ENCODE assay signal across 27 cellular contexts in the genomic region with DNA sequence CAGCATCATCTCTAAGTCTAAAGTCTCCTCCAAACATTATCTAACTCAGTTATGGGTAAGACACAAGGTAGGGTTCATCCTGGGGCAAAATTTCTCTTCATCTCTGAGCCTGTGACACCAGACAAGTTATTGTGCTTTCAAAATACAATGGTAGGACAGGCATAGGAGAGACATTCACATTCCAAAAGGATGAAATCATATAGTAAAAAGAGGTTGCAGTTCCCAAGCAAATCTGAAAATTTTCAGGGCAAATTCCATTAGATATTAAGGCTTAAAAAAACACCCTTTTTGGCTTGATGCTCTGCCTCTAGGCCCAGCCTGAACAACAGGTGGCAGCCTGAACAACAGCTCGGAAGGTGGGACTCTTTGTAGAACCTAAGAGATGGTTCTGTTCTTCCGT.
A peak's percentile ranks its signal among the peaks of the same experiment; 100 is the strongest.
DNase-seq lines count a peak whose midpoint lies in the region; ATAC-seq and TF ChIP-seq lines count a peak whose summit lies in the region.
"Had no signal": no experiment of that assay in that cellular context is flagged by ENCODE, and none has a peak within 500 bp of the region (broad histone marks: within the 10 kb centered on the region; RNA-seq: fewer than 3 reads in every experiment).

No MANE protein-coding gene starts in this region.

- no peak overlapping the region for H3K4me3 Mint-ChIP-seq in activated naive CD4-positive, alpha-beta T cell treated with anti-CD3 and anti-CD28 coated beads, Interleukin-2, amount 10 ng/mL, durations not matched to agents 7 days and 5 days
- H3K4me3 Mint-ChIP-seq: activated CD4-positive, alpha-beta memory T cell treated with anti-CD3 and anti-CD28 coated beads, Interleukin-2, amount 10 ng/mL, durations not matched to agents 7 days and 5 days; activated T-helper 17 cell treated with anti-CD3 and anti-CD28 coated beads, Interleukin-2, amount 50 U/mL, for 72 hours; B cell; CD8-positive, alpha-beta T cell; nephron; stimulated activated naive CD8-positive, alpha-beta T cell treated with anti-CD3 and anti-CD28 coated beads, Interleukin-15, Interleukin-2, amounts not matched to agents 100 ng/mL and 50 ng/mL, for 24 hours; T-cell had no signal

- no peak for TF ChIP-seq CTCF in HEK293 (tag by site-specific recombination; IDR thresholded peaks at IDR 0.05)

- H3K4me3 ChIP-seq in HEK293 (ENCODE audit: low read depth, low read length): no peak overlapping the region
- H3K4me3 ChIP-seq: lung, Peyer's patch, skin epidermis, thyroid gland had no signal

- no peaks in the 10 kb centered on the region for H3K27me3 Mint-ChIP-seq in activated naive CD4-positive, alpha-beta T cell treated with anti-CD3 and anti-CD28 coated beads, Interleukin-2, amount 10 ng/mL, durations not matched to agents 7 days and 5 days
- H3K27me3 Mint-ChIP-seq: activated CD4-positive, alpha-beta memory T cell treated with anti-CD3 and anti-CD28 coated beads, Interleukin-2, amount 10 ng/mL, durations not matched to agents 7 days and 5 days; activated T-helper 17 cell treated with anti-CD3 and anti-CD28 coated beads, Interleukin-2, amount 50 U/mL, for 72 hours; B cell; stimulated activated naive CD8-positive, alpha-beta T cell treated with anti-CD3 and anti-CD28 coated beads, Interleukin-15, Interleukin-2, amounts not matched to agents 100 ng/mL and 50 ng/mL, for 24 hours; T-cell had no signal

- H3K4me1 Mint-ChIP-seq in activated naive CD4-positive, alpha-beta T cell treated with anti-CD3 and anti-CD28 coated beads, Interleukin-2, amount 10 ng/mL, durations not matched to agents 7 days and 5 days: no peaks in the 10 kb centered on the region
- H3K4me1 Mint-ChIP-seq: activated CD4-positive, alpha-beta memory T cell treated with anti-CD3 and anti-CD28 coated beads, Interleukin-2, amount 10 ng/mL, durations not matched to agents 7 days and 5 days; activated T-helper 17 cell treated with anti-CD3 and anti-CD28 coated beads, Interleukin-2, amount 50 U/mL, for 72 hours; B cell; nephron; T-cell had no signal

- H3K27ac ChIP-seq in HEK293 (ENCODE audit: extremely low read depth, low read depth, low read length): no peak overlapping the region
- H3K27ac ChIP-seq: Peyer's patch, skin epidermis, thyroid gland had no signal

- no peaks in the 10 kb centered on the region for H3K9me3 Mint-ChIP-seq in activated naive CD4-positive, alpha-beta T cell treated with anti-CD3 and anti-CD28 coated beads, Interleukin-2, amount 10 ng/mL, durations not matched to agents 7 days and 5 days
- H3K9me3 Mint-ChIP-seq: nephron had no signal

- H3K9me3 ChIP-seq in HEK293 (ENCODE audit: control insufficient read depth, insufficient read depth, low read depth, low read length): no peaks in the 10 kb centered on the region
- H3K9me3 ChIP-seq: Peyer's patch, thyroid gland had no signal

- CTCF ChIA-PET in HEK293 (lab: Yijun Ruan, JAX): no interaction called here
- CTCF ChIA-PET in activated naive CD4-positive, alpha-beta T cell treated with anti-CD3 and anti-CD28 coated beads, Interleukin-2, amount 10 ng/mL, durations not matched to agents 7 days and 5 days (lab: Charles Lee): no interaction called here

- no peak overlapping the region for H3K27ac Mint-ChIP-seq in activated naive CD4-positive, alpha-beta T cell treated with anti-CD3 and anti-CD28 coated beads, Interleukin-2, amount 10 ng/mL, durations not matched to agents 7 days and 5 days
- H3K27ac Mint-ChIP-seq: activated CD4-positive, alpha-beta memory T cell treated with anti-CD3 and anti-CD28 coated beads, Interleukin-2, amount 10 ng/mL, durations not matched to agents 7 days and 5 days; activated naive CD4-positive, alpha-beta T cell treated with anti-CD3 and anti-CD28 coated beads, Interleukin-2, amount 50 U/mL, for 72 hours; activated T-helper 17 cell treated with anti-CD3 and anti-CD28 coated beads, Interleukin-2, amount 50 U/mL, for 72 hours; B cell; CD8-positive, alpha-beta T cell; nephron; stimulated activated naive CD8-positive, alpha-beta T cell treated with anti-CD3 and anti-CD28 coated beads, Interleukin-15, Interleukin-2, amounts not matched to agents 100 ng/mL and 50 ng/mL, for 24 hours; T-cell had no signal

- ATAC-seq in HG03469 (IDR thresholded peaks at IDR 0.05; ENCODE audit: unreplicated experiment): no peak
- ATAC-seq: activated naive CD4-positive, alpha-beta T cell treated with anti-CD3 and anti-CD28 coated beads, Interleukin-2, amount 50 U/mL, for 72 hours; activated T-helper 17 cell treated with anti-CD3 and anti-CD28 coated beads, Interleukin-2, amount 50 U/mL, for 72 hours; CD8-positive, alpha-beta T cell; T-cell had no signal

- no peaks in the 10 kb centered on the region for H3K36me3 ChIP-seq in HEK293 (ENCODE audit: control insufficient read depth in 2 of 2, insufficient read depth in 1 of 2, low read length in 2 of 2)
- H3K36me3 ChIP-seq: Peyer's patch, thyroid gland had no signal

- H3K4me1 ChIP-seq in HEK293 (ENCODE audit: control insufficient read depth, insufficient read depth, low read length): no peaks in the 10 kb centered on the region
- H3K4me1 ChIP-seq: Peyer's patch had no signal

- POLR2A ChIA-PET in HEK293 (lab: Yijun Ruan, JAX): no interaction called here

- no peaks in the 10 kb centered on the region for H3K36me3 Mint-ChIP-seq in activated naive CD4-positive, alpha-beta T cell treated with anti-CD3 and anti-CD28 coated beads, Interleukin-2, amount 10 ng/mL, durations not matched to agents 7 days and 5 days
- H3K36me3 Mint-ChIP-seq: CD8-positive, alpha-beta T cell; T-cell had no signal

- DNase-seq in A172 (ENCODE audit: low spot score) (peak; percentile 25), T1000 (lab: John Stamatoyannopoulos, UW) (peak; percentile 26), glomerular visceral epithelial cell (ENCODE audit: extremely low spot score) (peak; percentile 42), DMS114 treated with DMSO at 0.1 percent for 48 hours (lab: John Stamatoyannopoulos, UW; ENCODE audit: unreplicated experiment) (no peak)
- no peak for DNase-seq in stimulated activated CD4-positive, alpha-beta T cell treated with anti-CD3 and anti-CD28 coated beads, Interleukin-15, amount 100 ng/mL, for 24 hours
- no peak for DNase-seq in activated naive CD4-positive, alpha-beta T cell treated with anti-CD3 and anti-CD28 coated beads, Interleukin-2, amount 10 ng/mL, durations not matched to agents 7 days and 5 days
- DNase-seq: activated CD4-positive, alpha-beta memory T cell treated with anti-CD3 and anti-CD28 coated beads, Interleukin-2, amount 10 ng/mL, durations not matched to agents 7 days and 5 days; activated CD8-positive, alpha-beta memory T cell treated with anti-CD3 and anti-CD28 coated beads, Interleukin-2, amount 50 U/mL, for 48 hours; aorta; CD8-positive, alpha-beta T cell; DMS 273 treated with DMSO at 0.1 percent for 48 hours; head of caudate nucleus; NCI-H1092; NCI-H187 treated with DMSO at 0.1 percent for 48 hours; NCI-H526 treated with DMSO at 0.1 percent for 48 hours; Peyer's patch; T-cell; thyroid gland had no signal

TF ChIP-seq in HEK293, 187 proteins besides CTCF, POLR2A, EP300 and RAD21:
- no peak for TF ChIP-seq ZNF530 (tag by site-specific recombination; IDR thresholded peaks at IDR 0.05; ENCODE audit: low read depth)
- 0 out of 2 replicates have a peak, but pooled peaks have one; percentile 36 for TF ChIP-seq SCRT2 (tag by site-specific recombination; IDR thresholded peaks at IDR 0.05)

Comparison
In these comparisons a context has a peak if more than half of its experiments do, and no peak if none do; other contexts are left out.
1. DNase-seq: peak in A172 (single experiment), T1000 (single experiment) and glomerular visceral epithelial cell (single experiment); none in stimulated activated CD4-positive, alpha-beta T cell treated with anti-CD3 and anti-CD28 coated beads, Interleukin-15, amount 100 ng/mL, for 24 hours (single experiment), activated naive CD4-positive, alpha-beta T cell treated with anti-CD3 and anti-CD28 coated beads, Interleukin-2, amount 10 ng/mL, durations not matched to agents 7 days and 5 days (single experiment) and DMS114 treated with DMSO at 0.1 percent for 48 hours (single experiment).